Comparison of ENCODE assay signal across 22 cellular contexts in the genomic region with DNA sequence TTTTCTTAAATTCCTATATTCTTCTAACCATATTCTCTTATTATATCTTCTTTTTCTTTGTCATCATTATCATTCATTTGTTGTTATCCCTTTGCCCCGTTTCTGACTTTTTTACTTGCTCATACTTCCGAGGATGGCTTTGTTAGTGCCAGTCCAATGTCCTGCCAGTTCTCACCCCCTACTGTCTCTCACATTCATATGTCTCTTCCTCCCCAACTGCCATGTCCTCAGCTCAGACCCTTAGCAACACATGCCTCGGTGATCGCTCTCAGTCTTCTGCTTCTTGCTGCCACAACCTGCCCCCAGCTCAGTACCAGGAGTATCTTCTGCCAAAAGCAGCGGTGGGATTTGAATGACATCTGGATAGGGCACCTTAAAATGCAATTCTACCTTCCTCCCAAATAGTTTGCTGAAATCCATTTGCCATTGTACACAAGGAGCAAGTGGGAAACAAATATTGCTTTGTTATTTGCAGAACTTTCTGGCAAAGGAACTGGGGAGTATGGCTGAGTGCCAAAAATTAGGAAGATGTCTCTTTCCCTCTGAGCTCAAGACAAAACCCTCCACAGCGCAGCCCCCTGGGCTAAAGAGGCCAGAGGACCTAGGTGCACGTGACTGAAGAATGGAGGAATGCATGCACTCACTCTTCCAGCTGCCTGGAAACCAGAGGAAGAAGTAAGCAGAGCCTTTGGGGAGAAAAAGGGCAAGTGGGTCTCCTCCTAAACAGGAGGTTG. TPM values are rescaled to one million over a fixed set of nuclear protein-coding genes. Genes with fewer than 3 reads are reported as not detected.
DNase-seq lines count a peak whose midpoint lies in the region; ATAC-seq and TF ChIP-seq lines count a peak whose summit lies in the region.
"Had no signal": no experiment of that assay in that cellular context is flagged by ENCODE, and none has a peak within 500 bp of the region (broad histone marks: within the 10 kb centered on the region; RNA-seq: fewer than 3 reads in every experiment).

No MANE protein-coding gene starts in this region.

- in situ Hi-C loops in G401 (cut with HindIII; ENCODE audit: low sequenced_read_pairs): no loop called here

- ATAC-seq in WTC11: peak; percentile 43; the same call in 1 of the 2 replicates
- peak; percentile 50 for ATAC-seq in sciatic nerve
- no peak for ATAC-seq in GM18517 (IDR thresholded peaks at IDR 0.05; ENCODE audit: unreplicated experiment)
- ATAC-seq: A549, PC-3 had no signal

- H3K36me3 Mint-ChIP-seq in WTC11: peaks cover 9% of the 10 kb centered on the region
- H3K36me3 Mint-ChIP-seq: CD4-positive, alpha-beta memory T cell had no signal

- no peak for TF ChIP-seq CTCF in WTC11 (IDR thresholded peaks at IDR 0.05)

- H3K4me1 Mint-ChIP-seq in WTC11: peaks cover 12% of the 10 kb centered on the region

- POLR2A ChIA-PET in WTC11 (lab: Charles Lee): no interaction called here

- H3K9me3 Mint-ChIP-seq in WTC11: peaks cover 14% of the 10 kb centered on the region

- intact Hi-C loops in sciatic nerve (cut with DNase I): no loop called here

- no peak overlapping the region for H3K4me3 Mint-ChIP-seq in WTC11
- H3K4me3 Mint-ChIP-seq: CD4-positive, alpha-beta memory T cell had no signal

- DNase-seq in G401 (ENCODE audit: low spot score) (peak; percentile 81), WTC11 (ENCODE audit: low spot score) (no peak), islet precursor cell (peak; percentile 69), sciatic nerve (ENCODE audit: low spot score) (no peak)
- DNase-seq in activated CD8-positive, alpha-beta memory T cell treated with anti-CD3 and anti-CD28 coated beads, Interleukin-2, amount 50 U/mL, for 48 hours: no peak
- DNase-seq in effector CD8-positive, alpha-beta T cell (lab: John Stamatoyannopoulos, UW): no peak
- DNase-seq: AML-193; CD4-positive, alpha-beta memory T cell; DMS153; DND-41; KBM-7; NCI-H1105 treated with DMSO at 0.1 percent for 48 hours; NCI-H146; NCI-H1930; NCI-H2107; NCI-H524; NCI-H748 treated with DMSO at 0.1 percent for 48 hours; NK-92 treated with Interleukin-12 subunit alpha and Interleukin-12 subunit beta, amount 100 ng/mL, for 24 hours; PC-3; SJCRH30 had no signal

- no peak overlapping the region for H3K27ac Mint-ChIP-seq in WTC11

- CTCF ChIA-PET in WTC11 (lab: Charles Lee): no interaction called here

- no peaks in the 10 kb centered on the region; the same call in 1 of the 2 replicates for H3K27me3 Mint-ChIP-seq in WTC11 (ENCODE audit: low read depth)

TF ChIP-seq in WTC11, 78 proteins besides CTCF, POLR2A, EP300 and RAD21:
- TF ChIP-seq, protein P1, sequence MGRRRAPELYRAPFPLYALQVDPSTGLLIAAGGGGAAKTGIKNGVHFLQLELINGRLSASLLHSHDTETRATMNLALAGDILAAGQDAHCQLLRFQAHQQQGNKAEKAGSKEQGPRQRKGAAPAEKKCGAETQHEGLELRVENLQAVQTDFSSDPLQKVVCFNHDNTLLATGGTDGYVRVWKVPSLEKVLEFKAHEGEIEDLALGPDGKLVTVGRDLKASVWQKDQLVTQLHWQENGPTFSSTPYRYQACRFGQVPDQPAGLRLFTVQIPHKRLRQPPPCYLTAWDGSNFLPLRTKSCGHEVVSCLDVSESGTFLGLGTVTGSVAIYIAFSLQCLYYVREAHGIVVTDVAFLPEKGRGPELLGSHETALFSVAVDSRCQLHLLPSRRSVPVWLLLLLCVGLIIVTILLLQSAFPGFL (CRISPR knock-in tag; IDR thresholded peaks at IDR 0.05; ENCODE audit: borderline replicate concordance): no peak
- no peak for TF ChIP-seq ZNF263 (CRISPR knock-in tag; IDR thresholded peaks at IDR 0.05; ENCODE audit: low read depth)
- TF ChIP-seq, protein P2, sequence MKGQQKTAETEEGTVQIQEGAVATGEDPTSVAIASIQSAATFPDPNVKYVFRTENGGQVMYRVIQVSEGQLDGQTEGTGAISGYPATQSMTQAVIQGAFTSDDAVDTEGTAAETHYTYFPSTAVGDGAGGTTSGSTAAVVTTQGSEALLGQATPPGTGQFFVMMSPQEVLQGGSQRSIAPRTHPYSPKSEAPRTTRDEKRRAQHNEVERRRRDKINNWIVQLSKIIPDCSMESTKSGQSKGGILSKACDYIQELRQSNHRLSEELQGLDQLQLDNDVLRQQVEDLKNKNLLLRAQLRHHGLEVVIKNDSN (CRISPR knock-in tag; IDR thresholded peaks at IDR 0.05): no peak
- TF ChIP-seq, protein P3, sequence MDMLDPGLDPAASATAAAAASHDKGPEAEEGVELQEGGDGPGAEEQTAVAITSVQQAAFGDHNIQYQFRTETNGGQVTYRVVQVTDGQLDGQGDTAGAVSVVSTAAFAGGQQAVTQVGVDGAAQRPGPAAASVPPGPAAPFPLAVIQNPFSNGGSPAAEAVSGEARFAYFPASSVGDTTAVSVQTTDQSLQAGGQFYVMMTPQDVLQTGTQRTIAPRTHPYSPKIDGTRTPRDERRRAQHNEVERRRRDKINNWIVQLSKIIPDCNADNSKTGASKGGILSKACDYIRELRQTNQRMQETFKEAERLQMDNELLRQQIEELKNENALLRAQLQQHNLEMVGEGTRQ (CRISPR knock-in tag; IDR thresholded peaks at IDR 0.05): 0 out of 2 replicates have a peak, but pooled peaks have one; percentile 41

RNA-seq across cellular contexts. Expression of a gene that starts 57.7 kb away (rescaled TPM):
- total RNA-seq in G401 (2014; rRNA removed; shearing (Covaris generic)): 247 and 292 TPM in 2 replicates
- 387 to 436 TPM (median 432 TPM) in 3 replicates for total RNA-seq in WTC11 (2021)
- 457 TPM for total RNA-seq in sciatic nerve

Comparison
In these comparisons a context has a peak if more than half of its experiments do, and no peak if none do; other contexts are left out.
1. DNase-seq: peak in G401 (single experiment) and islet precursor cell (single experiment); none in WTC11 (single experiment), sciatic nerve (single experiment), activated CD8-positive, alpha-beta memory T cell treated with anti-CD3 and anti-CD28 coated beads, Interleukin-2, amount 50 U/mL, for 48 hours (single experiment) and effector CD8-positive, alpha-beta T cell (single experiment).